Comparison of ENCODE assay signal across 23 cellular contexts in the genomic region with DNA sequence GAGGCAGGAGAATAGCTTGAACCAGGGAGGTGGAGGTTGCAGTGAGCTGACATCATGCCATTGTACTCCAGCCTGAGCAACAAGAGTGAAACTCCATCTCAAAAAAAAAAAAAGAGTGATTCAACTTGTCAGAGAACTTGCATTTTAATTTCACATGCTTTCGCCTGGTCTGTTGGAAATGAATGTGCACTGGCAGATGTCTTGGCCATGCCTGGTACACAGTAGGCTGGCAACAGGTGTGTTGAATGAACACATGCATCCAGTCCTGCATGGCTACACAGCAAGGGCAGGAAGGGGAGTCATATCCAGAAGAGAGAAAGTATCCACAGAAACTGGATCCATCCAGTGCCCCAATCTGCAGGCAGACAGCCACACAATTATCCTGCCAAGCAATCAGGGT.
"Had no signal": no experiment of that assay in that cellular context is flagged by ENCODE, and none has a peak within 500 bp of the region (broad histone marks: within the 10 kb centered on the region; RNA-seq: fewer than 3 reads in every experiment).

No MANE protein-coding gene starts in this region.

- H3K27me3 ChIP-seq: MG63, SJSA1 had no signal

- H3K27ac ChIP-seq: SJSA1, SK-N-MC had no signal

- H3K4me1 ChIP-seq: SJSA1 had no signal

- H3K9me3 ChIP-seq: MG63, SJSA1 had no signal

- DNase-seq: Karpas-422, KG1, NCI-H1092, NCI-H1105 treated with DMSO at 0.1 percent for 48 hours, NCI-H1417 treated with DMSO at 0.1 percent for 48 hours, NCI-H146, NCI-H1694 treated with DMSO at 0.1 percent for 48 hours, NCI-H1930, NCI-H2081, NCI-H2107, NCI-H2227 treated with DMSO at 0.1 percent for 48 hours, NCI-H446, NCI-H510A, NCI-H524 treated with DMSO at 0.1 percent for 48 hours, NCI-H69, NCI-H774, SHP77 treated with DMSO at 0.1 percent for 48 hours had no signal

- H3K4me3 ChIP-seq: MG63, SJSA1, SK-N-MC had no signal

- ATAC-seq: HepG2, Panc1, Right ventricle myocardium inferior had no signal
